In genomic region chr17:2682304-2682938, GRCh38 we compare ENCODE assay signal across 1 cellular context.
TF ChIP-seq lines count a peak whose summit lies in the region.

No MANE protein-coding gene starts in this region.

TF ChIP-seq in HCT116, 20 proteins besides CTCF, POLR2A, EP300 and RAD21 (continued from another document):
- TF ChIP-seq, protein P1, sequence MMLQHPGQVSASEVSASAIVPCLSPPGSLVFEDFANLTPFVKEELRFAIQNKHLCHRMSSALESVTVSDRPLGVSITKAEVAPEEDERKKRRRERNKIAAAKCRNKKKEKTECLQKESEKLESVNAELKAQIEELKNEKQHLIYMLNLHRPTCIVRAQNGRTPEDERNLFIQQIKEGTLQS (IDR thresholded peaks at IDR 0.05), result no peak
- TF ChIP-seq, protein P2, sequence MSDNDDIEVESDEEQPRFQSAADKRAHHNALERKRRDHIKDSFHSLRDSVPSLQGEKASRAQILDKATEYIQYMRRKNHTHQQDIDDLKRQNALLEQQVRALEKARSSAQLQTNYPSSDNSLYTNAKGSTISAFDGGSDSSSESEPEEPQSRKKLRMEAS (IDR thresholded peaks at IDR 0.05), result no peak
- TF ChIP-seq EZH2 (IDR thresholded peaks at IDR 0.05), result no peak
